ENCODE assay signal across 11 cellular contexts in the genomic region with DNA sequence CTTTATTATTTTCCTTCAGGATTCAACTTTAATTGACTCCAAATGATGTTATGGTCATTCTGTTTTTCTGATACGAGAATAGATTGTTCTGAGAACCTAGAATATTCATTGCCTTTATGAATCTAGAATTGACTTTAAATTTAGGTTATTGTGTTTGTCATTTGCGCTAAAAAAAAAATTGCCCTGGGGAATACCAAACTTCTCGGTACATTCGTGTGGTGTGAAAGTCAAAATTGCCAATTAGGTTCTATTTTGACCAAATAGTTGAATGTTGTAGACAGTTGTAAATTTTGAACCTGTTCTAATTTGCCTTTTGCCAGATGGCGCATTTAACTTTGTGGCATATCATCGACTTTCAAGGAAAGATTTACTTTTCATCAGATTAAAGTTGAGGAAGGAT. TPM values are rescaled to one million over a fixed set of nuclear protein-coding genes. Genes with fewer than 3 reads are reported as not detected.
A peak's percentile ranks its signal among the peaks of the same experiment; 100 is the strongest.
DNase-seq lines count a peak whose midpoint lies in the region; ATAC-seq and TF ChIP-seq lines count a peak whose summit lies in the region.
"Had no signal": no experiment of that assay in that cellular context is flagged by ENCODE, and none has a peak within 500 bp of the region (broad histone marks: within the 10 kb centered on the region; RNA-seq: fewer than 3 reads in every experiment).

No MANE protein-coding gene starts in this region.

- peaks cover 73% of the 10 kb centered on the region for H4K20me1 ChIP-seq in hepatocyte (ENCODE audit: insufficient read depth, poor library complexity, severe bottlenecking)

- no peaks in the 10 kb centered on the region for H3K27me3 ChIP-seq in hepatocyte

- no peaks in the 10 kb centered on the region for H3K9me3 Mint-ChIP-seq in activated naive CD4-positive, alpha-beta T cell treated with anti-CD3 and anti-CD28 coated beads, Interleukin-2, amount 10 ng/mL, durations not matched to agents 7 days and 5 days
- H3K9me3 Mint-ChIP-seq in activated CD4-positive, alpha-beta memory T cell treated with anti-CD3 and anti-CD28 coated beads for 36 hours: no peaks in the 10 kb centered on the region
- no peaks in the 10 kb centered on the region for H3K9me3 Mint-ChIP-seq in type B pancreatic cell
- H3K9me3 Mint-ChIP-seq: dendritic cell treated with granulocyte-macrophage colony-stimulating factor and Interleukin-4, amounts not matched to agents 40 ng/mL and 50 ng/mL, for 4 days had no signal

- peaks cover 30% of the 10 kb centered on the region for H3K36me3 Mint-ChIP-seq in activated naive CD4-positive, alpha-beta T cell treated with anti-CD3 and anti-CD28 coated beads, Interleukin-2, amount 10 ng/mL, durations not matched to agents 7 days and 5 days
- peaks cover 28% of the 10 kb centered on the region for H3K36me3 Mint-ChIP-seq in activated CD4-positive, alpha-beta memory T cell treated with anti-CD3 and anti-CD28 coated beads for 36 hours
- peaks cover 10% of the 10 kb centered on the region for H3K36me3 Mint-ChIP-seq in type B pancreatic cell

- H3K4me1 ChIP-seq in hepatocyte (ENCODE audit: insufficient read depth): peaks cover 12% of the 10 kb centered on the region

- CTCF ChIA-PET in activated naive CD4-positive, alpha-beta T cell treated with anti-CD3 and anti-CD28 coated beads, Interleukin-2, amount 10 ng/mL, durations not matched to agents 7 days and 5 days (lab: Charles Lee): interaction anchor here (1.0 kb wide), 1 partner anchor 16 kb away, joined by 3 read pairs; no protein-coding TSS in a partner anchor
- CTCF ChIA-PET in activated CD4-positive, alpha-beta memory T cell treated with anti-CD3 and anti-CD28 coated beads for 36 hours (lab: Charles Lee): interaction anchor here (0.7 kb wide), 1 partner anchor 11 kb away, joined by 3 read pairs; no protein-coding TSS in a partner anchor

- H3K4me3 ChIP-seq in hepatocyte: peak overlapping the region; percentile 97

- no peaks in the 10 kb centered on the region for H3K9me3 ChIP-seq in hepatocyte (ENCODE audit: low read depth)

- no peaks in the 10 kb centered on the region for H3K36me3 ChIP-seq in hepatocyte (replicated peaks; ENCODE audit: insufficient read depth, low read depth)

- H3K27ac ChIP-seq in hepatocyte: no peak overlapping the region

- no peak for ATAC-seq in HG03432 (IDR thresholded peaks at IDR 0.05; ENCODE audit: unreplicated experiment)
- ATAC-seq: stimulated activated naive CD8-positive, alpha-beta T cell treated with anti-CD3 and anti-CD28 coated beads, Interleukin-15, Interleukin-2, amounts not matched to agents 100 U/mL and 50 U/mL, for 24 hours had no signal

- no peaks in the 10 kb centered on the region for H3K9me2 ChIP-seq in hepatocyte (replicated peaks; ENCODE audit: insufficient read depth)

- peak overlapping the region; percentile 92 for H3K4me2 ChIP-seq in hepatocyte

- no peak overlapping the region for H3K27ac Mint-ChIP-seq in activated naive CD4-positive, alpha-beta T cell treated with anti-CD3 and anti-CD28 coated beads, Interleukin-2, amount 10 ng/mL, durations not matched to agents 7 days and 5 days
- H3K27ac Mint-ChIP-seq in activated CD4-positive, alpha-beta memory T cell treated with anti-CD3 and anti-CD28 coated beads for 36 hours: no peak overlapping the region
- H3K27ac Mint-ChIP-seq in type B pancreatic cell: no peak overlapping the region
- H3K27ac Mint-ChIP-seq: dendritic cell treated with granulocyte-macrophage colony-stimulating factor and Interleukin-4, amounts not matched to agents 40 ng/mL and 50 ng/mL, for 4 days had no signal

- POLR2A ChIA-PET in activated CD4-positive, alpha-beta memory T cell treated with anti-CD3 and anti-CD28 coated beads for 36 hours (lab: Charles Lee): interaction anchor here (1.5 to 8.0 kb wide), 4 partner anchors 8 to 59 kb away, joined by 6 to 90 read pairs (median 30); a partner anchor contains a TSS

- no peak for DNase-seq in activated naive CD4-positive, alpha-beta T cell treated with anti-CD3 and anti-CD28 coated beads, Interleukin-2, amount 10 ng/mL, durations not matched to agents 7 days and 5 days
- DNase-seq in activated naive CD4-positive, alpha-beta T cell treated with Interleukin-2 at 50 U/mL for 16 hours: no peak
- DNase-seq in activated CD4-positive, alpha-beta memory T cell treated with anti-CD3 and anti-CD28 coated beads for 36 hours: no peak
- DNase-seq in hepatocyte (ENCODE audit: low spot score): no peak
- DNase-seq in type B pancreatic cell (ENCODE audit: extremely low spot score, unreplicated experiment): no peak
- DNase-seq in superior temporal gyrus (ENCODE audit: extremely low spot score): no peak
- DNase-seq in HuH-7 (ENCODE audit: low spot score): no peak
- DNase-seq: NCI-H2029; stimulated activated naive CD8-positive, alpha-beta T cell treated with anti-CD3 and anti-CD28 coated beads, Interleukin-15, Interleukin-2, amounts not matched to agents 100 U/mL and 50 U/mL, for 24 hours had no signal

- H2AFZ ChIP-seq in hepatocyte: no peak overlapping the region

- WGBS in hepatocyte (ENCODE audit: low lambda C conversion rate, missing lambda C conversion rate): 87% methylated on average over 6 of the region's 6 CpGs

- intact Hi-C loops in activated CD4-positive, alpha-beta memory T cell treated with anti-CD3 and anti-CD28 coated beads for 36 hours (cut with micrococcal nuclease): no loop called here

- no peak for TF ChIP-seq CTCF in hepatocyte (IDR thresholded peaks at IDR 0.05; ENCODE audit: poor library complexity)
- no peak for TF ChIP-seq CTCF in type B pancreatic cell (conservative IDR thresholded peaks at IDR 0.05)

- peaks cover 60% of the 10 kb centered on the region for H3K4me1 Mint-ChIP-seq in activated naive CD4-positive, alpha-beta T cell treated with anti-CD3 and anti-CD28 coated beads, Interleukin-2, amount 10 ng/mL, durations not matched to agents 7 days and 5 days
- peaks cover 60% of the 10 kb centered on the region for H3K4me1 Mint-ChIP-seq in activated CD4-positive, alpha-beta memory T cell treated with anti-CD3 and anti-CD28 coated beads for 36 hours (ENCODE audit: low read depth)
- H3K4me1 Mint-ChIP-seq in type B pancreatic cell (ENCODE audit: unreplicated experiment): peaks cover 16% of the 10 kb centered on the region

- H3K79me2 ChIP-seq in hepatocyte: peaks cover 88% of the 10 kb centered on the region

- peaks cover 7% of the 10 kb centered on the region for H3K27me3 Mint-ChIP-seq in activated naive CD4-positive, alpha-beta T cell treated with anti-CD3 and anti-CD28 coated beads, Interleukin-2, amount 10 ng/mL, durations not matched to agents 7 days and 5 days
- H3K27me3 Mint-ChIP-seq in activated CD4-positive, alpha-beta memory T cell treated with anti-CD3 and anti-CD28 coated beads for 36 hours: no peaks in the 10 kb centered on the region
- peaks cover 3% of the 10 kb centered on the region for H3K27me3 Mint-ChIP-seq in type B pancreatic cell
- H3K27me3 Mint-ChIP-seq: dendritic cell treated with granulocyte-macrophage colony-stimulating factor and Interleukin-4, amounts not matched to agents 40 ng/mL and 50 ng/mL, for 4 days had no signal

- H3K4me3 Mint-ChIP-seq in activated naive CD4-positive, alpha-beta T cell treated with anti-CD3 and anti-CD28 coated beads, Interleukin-2, amount 10 ng/mL, durations not matched to agents 7 days and 5 days: peak overlapping the region; percentile 18
- H3K4me3 Mint-ChIP-seq in activated CD4-positive, alpha-beta memory T cell treated with anti-CD3 and anti-CD28 coated beads for 36 hours: peak overlapping the region; percentile 5
- peak overlapping the region; percentile 74 for H3K4me3 Mint-ChIP-seq in type B pancreatic cell

RNA-seq across cellular contexts. Expression of a gene that starts 3.0 kb away (rescaled TPM):
- 10 to 100 TPM; 87.6 to 90.2 TPM for total RNA-seq in activated CD4-positive, alpha-beta memory T cell treated with anti-CD3 and anti-CD28 coated beads for 36 hours
- total RNA-seq in hepatocyte: 94.8 and 101 TPM in 2 replicates
- polyA plus RNA-seq in hepatocyte: 84.6 and 88.1 TPM in 2 replicates
- 96.9 and 108 TPM in 2 replicates for total RNA-seq in type B pancreatic cell (ENCODE audit: low replicate concordance)

RNA-seq across cellular contexts. Expression of a gene that starts 31.6 kb away (rescaled TPM):
- 100 to 1,000 TPM; 115 to 116 TPM for total RNA-seq in activated CD4-positive, alpha-beta memory T cell treated with anti-CD3 and anti-CD28 coated beads for 36 hours
- total RNA-seq in hepatocyte (58.0 and 67.0 TPM in 2 replicates), type B pancreatic cell (ENCODE audit: low replicate concordance) (38.4 and 67.4 TPM in 2 replicates)
- 90.7 and 98.6 TPM in 2 replicates for polyA plus RNA-seq in hepatocyte

RNA-seq across cellular contexts. Expression of a gene that starts 37.2 kb away (rescaled TPM):
- 100 to 1,000 TPM; 103 to 108 TPM for total RNA-seq in activated CD4-positive, alpha-beta memory T cell treated with anti-CD3 and anti-CD28 coated beads for 36 hours
- total RNA-seq in hepatocyte (236 and 264 TPM in 2 replicates), type B pancreatic cell (ENCODE audit: low replicate concordance) (78.1 and 100 TPM in 2 replicates)
- polyA plus RNA-seq in hepatocyte: 138 and 143 TPM in 2 replicates

RNA-seq across cellular contexts. Expression of a gene that starts 59.1 kb away (rescaled TPM):
- total RNA-seq in activated CD4-positive, alpha-beta memory T cell treated with anti-CD3 and anti-CD28 coated beads for 36 hours: 100 to 1,000 TPM; 429 to 438 TPM
- 156 and 166 TPM in 2 replicates for total RNA-seq in hepatocyte
- polyA plus RNA-seq in hepatocyte: 130 and 133 TPM in 2 replicates
- 206 and 235 TPM in 2 replicates for total RNA-seq in type B pancreatic cell (ENCODE audit: low replicate concordance)

RNA-seq across cellular contexts. Expression of a gene that starts 60.0 kb away (rescaled TPM):
- 10 to 100 TPM; 84.6 to 89.9 TPM for total RNA-seq in activated CD4-positive, alpha-beta memory T cell treated with anti-CD3 and anti-CD28 coated beads for 36 hours
- total RNA-seq in hepatocyte (93.5 and 96.4 TPM in 2 replicates), type B pancreatic cell (ENCODE audit: low replicate concordance) (59.1 and 65.2 TPM in 2 replicates)
- polyA plus RNA-seq in hepatocyte: 84.8 and 90.5 TPM in 2 replicates

Comparison
In these comparisons a context has a peak if more than half of its experiments do, and no peak if none do; other contexts are left out.
1. H3K4me3 Mint-ChIP-seq: peak in every context shown above with its lines; median percentile 74 in type B pancreatic cell; 18 in activated naive CD4-positive, alpha-beta T cell treated with anti-CD3 and anti-CD28 coated beads, Interleukin-2, amount 10 ng/mL, durations not matched to agents 7 days and 5 days; 5 in activated CD4-positive, alpha-beta memory T cell treated with anti-CD3 and anti-CD28 coated beads for 36 hours.